Comparison of ENCODE assay signal across 22 cellular contexts in the genomic region with DNA sequence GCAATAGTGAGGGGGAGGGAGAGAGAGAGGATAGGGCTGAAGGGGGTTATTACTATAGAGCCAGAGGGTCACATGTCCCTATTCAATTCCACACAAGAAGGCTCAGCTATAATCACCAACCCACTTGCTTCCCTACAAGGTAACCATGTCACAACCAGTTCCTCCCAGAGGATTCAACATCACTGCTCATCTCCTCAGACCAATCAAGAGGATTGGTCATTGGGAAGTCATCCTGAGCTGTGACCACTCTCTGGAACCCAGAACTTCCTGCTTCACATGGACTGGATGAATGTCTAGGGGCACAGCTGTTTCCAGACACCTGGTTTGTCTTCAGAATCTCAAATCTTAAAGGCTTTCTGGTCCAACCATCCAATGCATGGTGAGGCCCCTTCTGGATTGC.
"Had no signal": no experiment of that assay in that cellular context is flagged by ENCODE, and none has a peak within 500 bp of the region (broad histone marks: within the 10 kb centered on the region; RNA-seq: fewer than 3 reads in every experiment).

No MANE protein-coding gene starts in this region.

- H3K27ac ChIP-seq: epithelial cell of prostate, esophagus muscularis mucosa, gastroesophageal sphincter, ovary, suprapubic skin, thyroid gland, upper lobe of left lung had no signal

- H3K4me3 Mint-ChIP-seq: dendritic cell treated with granulocyte-macrophage colony-stimulating factor and Interleukin-4, amounts not matched to agents 40 ng/mL and 50 ng/mL, for 4 days; effector memory CD8-positive, alpha-beta T cell; immature natural killer cell; naive thymus-derived CD8-positive, alpha-beta T cell; stimulated activated effector memory CD8-positive, alpha-beta T cell treated with anti-CD3 and anti-CD28 coated beads, Interleukin-12 subunit alpha, Interleukin-12 subunit beta, amount 100 ng/mL, for 72 hours had no signal

- H3K27ac Mint-ChIP-seq: dendritic cell treated with granulocyte-macrophage colony-stimulating factor and Interleukin-4, amounts not matched to agents 40 ng/mL and 50 ng/mL, for 4 days; effector memory CD8-positive, alpha-beta T cell; immature natural killer cell; stimulated activated effector memory CD8-positive, alpha-beta T cell treated with anti-CD3 and anti-CD28 coated beads, Interleukin-12 subunit alpha, Interleukin-12 subunit beta, amount 100 ng/mL, for 72 hours had no signal

- DNase-seq: effector memory CD8-positive, alpha-beta T cell; glutamatergic neuron; immature natural killer cell; left cardiac atrium; left ventricle myocardium superior; mucosa of descending colon; naive thymus-derived CD8-positive, alpha-beta T cell; ovary; right cardiac atrium; stimulated activated CD4-positive, alpha-beta T cell treated with anti-CD3 and anti-CD28 coated beads, Interleukin-4, amount 100 ng/mL, for 1 hour; stimulated activated CD8-positive, alpha-beta memory T cell treated with anti-CD3 and anti-CD28 coated beads, Interleukin-4, amount 100 ng/mL, for 48 hours; stimulated activated naive CD8-positive, alpha-beta T cell treated with anti-CD3 and anti-CD28 coated beads, Interleukin-15, Interleukin-2, amounts not matched to agents 100 U/mL and 50 U/mL, for 24 hours; thyroid gland; upper lobe of left lung had no signal

- H3K36me3 Mint-ChIP-seq: stimulated activated effector memory CD8-positive, alpha-beta T cell treated with anti-CD3 and anti-CD28 coated beads, Interleukin-12 subunit alpha, Interleukin-12 subunit beta, amount 100 ng/mL, for 72 hours had no signal

- H3K9me3 ChIP-seq: ovary, thyroid gland, upper lobe of left lung had no signal

- H3K36me3 ChIP-seq: esophagus muscularis mucosa, gastroesophageal sphincter, ovary, suprapubic skin, thyroid gland, upper lobe of left lung had no signal

- H3K27me3 ChIP-seq: ovary, thyroid gland, upper lobe of left lung had no signal

- H3K4me1 Mint-ChIP-seq: immature natural killer cell; stimulated activated effector memory CD8-positive, alpha-beta T cell treated with anti-CD3 and anti-CD28 coated beads, Interleukin-12 subunit alpha, Interleukin-12 subunit beta, amount 100 ng/mL, for 72 hours had no signal

- H3K4me3 ChIP-seq: esophagus muscularis mucosa, gastroesophageal sphincter, mucosa of descending colon, ovary, suprapubic skin, thyroid gland, upper lobe of left lung had no signal

- ATAC-seq: effector memory CD8-positive, alpha-beta T cell; gastroesophageal sphincter; left ventricle myocardium superior; naive thymus-derived CD8-positive, alpha-beta T cell; stimulated activated effector memory CD8-positive, alpha-beta T cell treated with anti-CD3 and anti-CD28 coated beads, Interleukin-12 subunit alpha, Interleukin-12 subunit beta, amount 100 ng/mL, for 72 hours; stimulated activated naive CD8-positive, alpha-beta T cell treated with anti-CD3 and anti-CD28 coated beads, Interleukin-15, Interleukin-2, amounts not matched to agents 100 U/mL and 50 U/mL, for 24 hours had no signal

- H3K4me1 ChIP-seq: esophagus muscularis mucosa had no signal

- FAIRE-seq: colon, keratinocyte had no signal

- H3K9me3 Mint-ChIP-seq: dendritic cell treated with granulocyte-macrophage colony-stimulating factor and Interleukin-4, amounts not matched to agents 40 ng/mL and 50 ng/mL, for 4 days had no signal
